1 cellular context compared by ENCODE assay signal in genomic region chr2:200509608-200510433, GRCh38.
TF ChIP-seq lines count a peak whose summit lies in the region.

Gene KCTD18, minus strand, starts transcription at chr2:200510068. Its CDS starts 3,052 bp downstream, at chr2:200507016.

TF ChIP-seq in HepG2, 621 proteins besides CTCF, POLR2A, EP300 and RAD21 (continued from another document and continues in another):
- TF ChIP-seq ZNF574 (CRISPR knock-in tag; IDR thresholded peaks at IDR 0.05) = peak; percentile 98
- 0 out of 2 replicates have a peak, but pooled peaks have one; percentile 40 for TF ChIP-seq ZMYM3 (CRISPR knock-in tag; IDR thresholded peaks at IDR 0.05)
- peak; percentile 35; the same call in 1 of the 2 replicates for TF ChIP-seq E2F5 (CRISPR knock-in tag; conservative IDR thresholded peaks at IDR 0.05)
- 0 out of 2 replicates have a peak, but pooled peaks have one; percentile 28 for TF ChIP-seq ZNF83 (CRISPR knock-in tag; IDR thresholded peaks at IDR 0.05; ENCODE audit: borderline replicate concordance)
- TF ChIP-seq ZNF260 (CRISPR knock-in tag; IDR thresholded peaks at IDR 0.05; ENCODE audit: borderline replicate concordance, low read depth) = no peak
- peak; percentile 64 for TF ChIP-seq CBX1 (IDR thresholded peaks at IDR 0.05; ENCODE audit: low read depth)
- TF ChIP-seq ZNF607 (CRISPR knock-in tag; IDR thresholded peaks at IDR 0.05; ENCODE audit: borderline replicate concordance) = peak; percentile 94
- TF ChIP-seq ZNF136 (CRISPR knock-in tag; IDR thresholded peaks at IDR 0.05; ENCODE audit: low read depth) = no peak; the same call in 1 of the 2 replicates
- TF ChIP-seq ZNF891 (CRISPR knock-in tag; IDR thresholded peaks at IDR 0.05) = peak; percentile 28; the same call in 1 of the 2 replicates
- peak; percentile 68 for TF ChIP-seq SP5 (CRISPR knock-in tag; IDR thresholded peaks at IDR 0.05; ENCODE audit: borderline replicate concordance, low read depth)
- TF ChIP-seq FOXO4 (CRISPR knock-in tag; conservative IDR thresholded peaks at IDR 0.05) = no peak
- peak; percentile 39 for TF ChIP-seq ZNF841 (CRISPR knock-in tag; IDR thresholded peaks at IDR 0.05; ENCODE audit: borderline replicate concordance)
- TF ChIP-seq MAF1 (CRISPR knock-in tag; IDR thresholded peaks at IDR 0.05; ENCODE audit: borderline replicate concordance) = no peak
- TF ChIP-seq ETV6 (CRISPR knock-in tag; conservative IDR thresholded peaks at IDR 0.05) = peak; percentile 96
- TF ChIP-seq CHD4 (IDR thresholded peaks at IDR 0.05; ENCODE audit: borderline replicate concordance, low read length) = 0 out of 2 replicates have a peak, but pooled peaks have one; percentile 31
- TF ChIP-seq NFE2L1 (CRISPR knock-in tag; IDR thresholded peaks at IDR 0.05; ENCODE audit: borderline replicate concordance) = no peak
- TF ChIP-seq ZNF510 (CRISPR knock-in tag; IDR thresholded peaks at IDR 0.05; ENCODE audit: low read depth) = no peak
- peak; percentile 94 for TF ChIP-seq ZSCAN21 (CRISPR knock-in tag; IDR thresholded peaks at IDR 0.05; ENCODE audit: borderline replicate concordance)
- TF ChIP-seq ATF3 (CRISPR knock-in tag; IDR thresholded peaks at IDR 0.05) = peak; percentile 69
- no peak for TF ChIP-seq ZNF614 (CRISPR knock-in tag; IDR thresholded peaks at IDR 0.05; ENCODE audit: borderline replicate concordance)
- peak; percentile 71 for TF ChIP-seq HBP1 (CRISPR knock-in tag; IDR thresholded peaks at IDR 0.05; ENCODE audit: low read depth)
- TF ChIP-seq ZNF318 (CRISPR knock-in tag; IDR thresholded peaks at IDR 0.05) = no peak
- no peak for TF ChIP-seq HDAC6 (IDR thresholded peaks at IDR 0.05; ENCODE audit: low read depth, low read length)
- no peak for TF ChIP-seq FOSL1 (CRISPR knock-in tag; IDR thresholded peaks at IDR 0.05; ENCODE audit: borderline replicate concordance)
- TF ChIP-seq REPIN1 (CRISPR knock-in tag; IDR thresholded peaks at IDR 0.05; ENCODE audit: borderline replicate concordance, low read depth) = peak; percentile 79; the same call in 1 of the 2 replicates
- peak; percentile 96; the same call in 1 of the 2 replicates for TF ChIP-seq POGK (CRISPR knock-in tag; conservative IDR thresholded peaks at IDR 0.05)
- TF ChIP-seq ZBTB25 (CRISPR knock-in tag; IDR thresholded peaks at IDR 0.05) = no peak
- TF ChIP-seq ARID4A (CRISPR knock-in tag; IDR thresholded peaks at IDR 0.05; ENCODE audit: borderline replicate concordance) = peak; percentile 97
- peak; percentile 86; the same call in 1 of the 2 replicates for TF ChIP-seq ZFP36L1 (CRISPR knock-in tag; IDR thresholded peaks at IDR 0.05)
